Comparison of ENCODE assay signal across 13 cellular contexts in genomic region chr5:6728795-6729183, GRCh38. TPM values are rescaled to one million over a fixed set of nuclear protein-coding genes. Genes with fewer than 3 reads are reported as not detected.
DNase-seq lines count a peak whose midpoint lies in the region; ATAC-seq and TF ChIP-seq lines count a peak whose summit lies in the region.
"Had no signal": no experiment of that assay in that cellular context is flagged by ENCODE, and none has a peak within 500 bp of the region (broad histone marks: within the 10 kb centered on the region; RNA-seq: fewer than 3 reads in every experiment).

No MANE protein-coding gene starts in this region.

- no peaks in the 10 kb centered on the region for H3K9me3 ChIP-seq in OCI-LY1 (ENCODE audit: low read length)
- H3K9me3 ChIP-seq: lower lobe of right lung had no signal

- H3K36me3 ChIP-seq in OCI-LY1 (ENCODE audit: insufficient read depth, low read length) = peaks cover 20% of the 10 kb centered on the region; the same call in 1 of the 2 replicates
- H3K36me3 ChIP-seq: lower lobe of right lung had no signal

- ATAC-seq in natural killer cell (no peak), GM18867 (IDR thresholded peaks at IDR 0.05; ENCODE audit: unreplicated experiment) (no peak)
- ATAC-seq in natural killer cell treated with Interleukin-12 subunit alpha and Interleukin-12 subunit beta and Interleukin-15 and Interleukin-18, amount 100 ng/mL, for 72 hours = no peak
- ATAC-seq in activated naive CD8-positive, alpha-beta T cell treated with anti-CD3 and anti-CD28 coated beads, Interleukin-2, amount 50 U/mL, for 24 hours = no peak
- ATAC-seq: lower lobe of right lung, PC-3 had no signal

- no peaks in the 10 kb centered on the region for H3F3A ChIP-seq in OCI-LY1 (ENCODE audit: insufficient read depth, low read length)

- H3K27me3 ChIP-seq in OCI-LY1 (ENCODE audit: insufficient read depth, low read length) = no peaks in the 10 kb centered on the region

- no peaks in the 10 kb centered on the region for H4K20me1 ChIP-seq in OCI-LY1 (ENCODE audit: insufficient read depth, low read length)

- H3K36me3 Mint-ChIP-seq in natural killer cell = no peaks in the 10 kb centered on the region
- H3K36me3 Mint-ChIP-seq in natural killer cell treated with Interleukin-12 subunit alpha and Interleukin-12 subunit beta and Interleukin-15 and Interleukin-18, amount 100 ng/mL, for 72 hours = no peaks in the 10 kb centered on the region
- H3K36me3 Mint-ChIP-seq in activated naive CD8-positive, alpha-beta T cell treated with anti-CD3 and anti-CD28 coated beads, Interleukin-2, amount 50 U/mL, for 24 hours (ENCODE audit: low read depth) = peaks cover 31% of the 10 kb centered on the region

- H3K27ac Mint-ChIP-seq in natural killer cell = peak overlapping the region; percentile 29 to 74
- H3K27ac Mint-ChIP-seq in natural killer cell treated with Interleukin-12 subunit alpha and Interleukin-12 subunit beta and Interleukin-15 and Interleukin-18, amount 100 ng/mL, for 72 hours = peak overlapping the region in 1 of 2 donors; percentile 58
- peak overlapping the region; percentile 5 for H3K27ac Mint-ChIP-seq in activated naive CD8-positive, alpha-beta T cell treated with anti-CD3 and anti-CD28 coated beads, Interleukin-2, amount 50 U/mL, for 24 hours

- peak overlapping the region; percentile 67; the same call in 1 of the 2 replicates for H3K9ac ChIP-seq in OCI-LY1 (ENCODE audit: low read length)

- intact Hi-C loops in natural killer cell (cut with micrococcal nuclease) = no loop called here

- peak overlapping the region; percentile 47 for H3K4me3 ChIP-seq in OCI-LY1 (ENCODE audit: low read depth, low read length, poor library complexity, severe bottlenecking)
- H3K4me3 ChIP-seq: lower lobe of right lung had no signal

- H3K4me1 Mint-ChIP-seq in natural killer cell = peaks cover 65 to 66% of the 10 kb centered on the region in 2 donors
- peaks cover 54 to 60% of the 10 kb centered on the region in 2 donors for H3K4me1 Mint-ChIP-seq in natural killer cell treated with Interleukin-12 subunit alpha and Interleukin-12 subunit beta and Interleukin-15 and Interleukin-18, amount 100 ng/mL, for 72 hours (ENCODE audit: low read depth in 2 of 2)
- peaks cover 90% of the 10 kb centered on the region for H3K4me1 Mint-ChIP-seq in activated naive CD8-positive, alpha-beta T cell treated with anti-CD3 and anti-CD28 coated beads, Interleukin-2, amount 50 U/mL, for 24 hours

- no peak for DNase-seq in natural killer cell
- no peak for DNase-seq in natural killer cell treated with Interleukin-12 subunit alpha and Interleukin-12 subunit beta and Interleukin-15 and Interleukin-18, amount 100 ng/mL, for 72 hours (ENCODE audit: low spot score)
- DNase-seq in activated naive CD8-positive, alpha-beta T cell treated with anti-CD3 and anti-CD28 coated beads, Interleukin-2, amount 50 U/mL, for 24 hours = no peak
- no peak for DNase-seq in NCI-H146 (lab: John Stamatoyannopoulos, UW)
- DNase-seq in DMS 273 (lab: John Stamatoyannopoulos, UW; ENCODE audit: unreplicated experiment) = no peak
- no peak for DNase-seq in iPS-NIHi7 (ENCODE audit: extremely low spot score)
- DNase-seq: GOT3; lower lobe of right lung; PC-3; stimulated activated CD4-positive, alpha-beta T cell treated with anti-CD3 and anti-CD28 coated beads, Interleukin-2, amount 100 ng/mL, for 48 hours had no signal

- H3K9me3 Mint-ChIP-seq in natural killer cell = no peaks in the 10 kb centered on the region
- H3K9me3 Mint-ChIP-seq in natural killer cell treated with Interleukin-12 subunit alpha and Interleukin-12 subunit beta and Interleukin-15 and Interleukin-18, amount 100 ng/mL, for 72 hours = no peaks in the 10 kb centered on the region
- H3K9me3 Mint-ChIP-seq in activated naive CD8-positive, alpha-beta T cell treated with anti-CD3 and anti-CD28 coated beads, Interleukin-2, amount 50 U/mL, for 24 hours = no peaks in the 10 kb centered on the region
- H3K9me3 Mint-ChIP-seq: IgD-negative memory B cell had no signal

- H3K79me2 ChIP-seq in OCI-LY1 (ENCODE audit: insufficient read depth, low read length) = peaks cover 50% of the 10 kb centered on the region

- peak overlapping the region; percentile 74 for H3K4me2 ChIP-seq in OCI-LY1 (ENCODE audit: low read length)

- peaks cover 82% of the 10 kb centered on the region for H3K4me1 ChIP-seq in OCI-LY1 (ENCODE audit: insufficient read depth, low read length, severe bottlenecking)

- TF ChIP-seq CTCF in natural killer cell (IDR thresholded peaks at IDR 0.05) (no peak), OCI-LY1 (IDR thresholded peaks at IDR 0.05; ENCODE audit: low read length) (no peak)

- no peak overlapping the region for H2AFZ ChIP-seq in OCI-LY1 (ENCODE audit: low read length)

- H3K27me3 Mint-ChIP-seq in natural killer cell (ENCODE audit: low read depth in 2 of 2) = no peaks in the 10 kb centered on the region
- H3K27me3 Mint-ChIP-seq in natural killer cell treated with Interleukin-12 subunit alpha and Interleukin-12 subunit beta and Interleukin-15 and Interleukin-18, amount 100 ng/mL, for 72 hours = no peaks in the 10 kb centered on the region
- H3K27me3 Mint-ChIP-seq in activated naive CD8-positive, alpha-beta T cell treated with anti-CD3 and anti-CD28 coated beads, Interleukin-2, amount 50 U/mL, for 24 hours = no peaks in the 10 kb centered on the region

- H3K4me3 Mint-ChIP-seq in natural killer cell = no peak overlapping the region
- no peak overlapping the region for H3K4me3 Mint-ChIP-seq in natural killer cell treated with Interleukin-12 subunit alpha and Interleukin-12 subunit beta and Interleukin-15 and Interleukin-18, amount 100 ng/mL, for 72 hours
- peak overlapping the region; percentile 5 for H3K4me3 Mint-ChIP-seq in activated naive CD8-positive, alpha-beta T cell treated with anti-CD3 and anti-CD28 coated beads, Interleukin-2, amount 50 U/mL, for 24 hours

- H3K27ac ChIP-seq in OCI-LY1 (ENCODE audit: low read depth, low read length, poor library complexity, severe bottlenecking) = peak overlapping the region; percentile 97
- H3K27ac ChIP-seq: lower lobe of right lung had no signal

- H3K9me2 ChIP-seq in OCI-LY1 (ENCODE audit: low read depth, low read length) = no peaks in the 10 kb centered on the region

RNA-seq across cellular contexts. Expression of gene TENT4A, which starts 15.6 kb away (rescaled TPM):
- total RNA-seq in natural killer cell = 10 to 100 TPM; 36.0 to 65.6 (median 44.9) TPM
- total RNA-seq in natural killer cell treated with Interleukin-12 subunit alpha and Interleukin-12 subunit beta and Interleukin-15 and Interleukin-18, amount 100 ng/mL, for 72 hours = 10 to 100 TPM; 37.8 to 69.9 TPM
